21 cellular contexts compared by ENCODE assay signal in genomic region chr20:49925901-49926454, GRCh38. TPM values are rescaled to one million over a fixed set of nuclear protein-coding genes. Genes with fewer than 3 reads are reported as not detected.
"Had no signal": no experiment of that assay in that cellular context is flagged by ENCODE, and none has a peak within 500 bp of the region (broad histone marks: within the 10 kb centered on the region; RNA-seq: fewer than 3 reads in every experiment).

No MANE protein-coding gene starts in this region.

- H3K4me1 ChIP-seq: uterus had no signal

- H3K9me3 Mint-ChIP-seq: natural killer cell treated with Interleukin-12 subunit alpha and Interleukin-12 subunit beta and Interleukin-15 and Interleukin-18, amount 100 ng/mL, for 72 hours had no signal

- H3K27me3 ChIP-seq: brain microvascular endothelial cell, esophagus muscularis mucosa, tibial nerve, uterus had no signal

- H3K36me3 ChIP-seq: brain microvascular endothelial cell, esophagus muscularis mucosa, tibial nerve, uterus had no signal

- H3K36me3 Mint-ChIP-seq: natural killer cell treated with Interleukin-12 subunit alpha and Interleukin-12 subunit beta and Interleukin-15 and Interleukin-18, amount 100 ng/mL, for 72 hours had no signal

- H3K4me3 Mint-ChIP-seq: natural killer cell treated with Interleukin-12 subunit alpha and Interleukin-12 subunit beta and Interleukin-15 and Interleukin-18, amount 100 ng/mL, for 72 hours had no signal

- FAIRE-seq: frontal cortex had no signal

- H3K4me3 ChIP-seq: esophagus muscularis mucosa, tibial nerve, uterus had no signal

- H3K27ac ChIP-seq: brain microvascular endothelial cell, esophagus muscularis mucosa, tibial nerve, uterus had no signal

- H3K27ac Mint-ChIP-seq: natural killer cell treated with Interleukin-12 subunit alpha and Interleukin-12 subunit beta and Interleukin-15 and Interleukin-18, amount 100 ng/mL, for 72 hours had no signal

- DNase-seq: activated CD4-positive, alpha-beta T cell treated with anti-CD3 and anti-CD28 coated beads for 1 hour; activated CD4-positive, alpha-beta T cell treated with anti-CD3 and anti-CD28 coated beads, Interleukin-2, amount 50 U/mL, for 4 hours; activated naive CD4-positive, alpha-beta T cell; activated T-cell treated with anti-CD3 and anti-CD28 coated beads for 4 hours; anterior cingulate cortex; brain microvascular endothelial cell; cortex of kidney; effector CD4-positive, alpha-beta T cell; mesendoderm; nucleus accumbens; posterior cingulate gyrus; retina; stimulated activated CD4-positive, alpha-beta T cell treated with anti-CD3 and anti-CD28 coated beads, Interleukin-15, amount 100 ng/mL, for 24 hours; stimulated activated CD4-positive, alpha-beta T cell treated with anti-CD3 and anti-CD28 coated beads, Interleukin-4, amount 100 ng/mL, for 24 hours; stimulated activated naive CD4-positive, alpha-beta T cell treated with Interleukin-2 at 50 U/mL for 16 hours; substantia nigra; uterus had no signal

- H3K9me3 ChIP-seq: esophagus muscularis mucosa, tibial nerve, uterus had no signal

- ATAC-seq: natural killer cell treated with Interleukin-12 subunit alpha and Interleukin-12 subunit beta and Interleukin-15 and Interleukin-18, amount 100 ng/mL, for 72 hours had no signal

RNA-seq across cellular contexts. Expression of gene SNAI1, which starts 56.8 kb away (rescaled TPM):
- total RNA-seq: frontal cortex had no signal
